ENCODE assay signal across 8 cellular contexts in the genomic region with DNA sequence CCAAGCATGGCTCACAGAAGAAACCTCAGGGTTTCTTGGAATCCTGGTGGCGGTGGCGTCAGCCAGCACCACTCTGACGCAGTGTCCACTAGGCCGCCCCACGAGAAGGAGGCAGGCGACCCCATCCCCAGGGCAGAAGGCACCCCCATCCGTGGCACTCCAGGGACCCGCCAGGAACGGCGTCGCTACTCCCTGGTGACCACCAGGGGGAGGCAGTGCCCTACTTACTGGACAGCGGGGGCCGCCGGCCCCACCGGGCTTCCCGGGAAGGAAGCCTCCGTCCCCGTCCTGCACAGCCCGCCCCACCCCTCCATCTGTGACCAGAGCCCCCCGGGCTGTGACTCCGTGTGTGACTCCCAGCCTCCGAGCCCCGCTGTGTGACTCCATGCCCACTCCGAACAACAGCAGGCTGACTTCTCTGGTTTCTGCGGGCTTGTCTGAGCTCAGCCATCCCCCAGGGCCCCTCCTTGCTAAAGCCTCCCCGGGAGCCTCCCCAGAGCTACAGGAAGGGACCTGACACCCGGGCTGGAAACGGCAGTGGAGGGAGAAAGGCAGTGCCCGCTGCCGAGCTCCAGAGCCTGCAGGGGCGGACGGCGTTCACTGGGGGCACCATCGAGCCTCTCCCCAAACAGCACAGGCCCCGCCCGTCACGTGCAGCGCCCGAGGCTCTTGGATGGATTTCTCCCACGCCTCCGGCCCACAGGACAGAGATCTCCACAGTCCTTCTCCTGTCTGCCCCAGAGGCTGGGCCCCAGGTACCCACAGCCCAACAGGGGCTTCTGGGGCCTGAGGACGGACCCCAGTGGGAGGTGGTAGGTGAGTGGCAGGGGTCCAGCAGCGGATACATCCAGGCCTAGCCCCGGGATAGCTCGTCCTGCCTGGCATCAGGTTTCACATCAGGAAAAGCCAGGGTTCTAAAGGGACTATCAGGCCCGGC. TPM values are rescaled to one million over a fixed set of nuclear protein-coding genes. Genes with fewer than 3 reads are reported as not detected.
DNase-seq lines count a peak whose midpoint lies in the region; ATAC-seq and TF ChIP-seq lines count a peak whose summit lies in the region.

No MANE protein-coding gene starts in this region.

- no peaks in the 10 kb centered on the region for H3K36me3 ChIP-seq in BE2C

- peak overlapping the region; percentile 84 for H3K4me3 Mint-ChIP-seq in natural killer cell treated with Interleukin-12 subunit alpha and Interleukin-12 subunit beta and Interleukin-15 and Interleukin-18, amount 100 ng/mL, for 72 hours
- H3K4me3 Mint-ChIP-seq in stimulated activated memory B cell treated with anti-CD40 and anti-IgM and Interleukin-4, amounts not matched to agents 10 μg/mL and 1 μg/mL and 100 μg/mL, for 72 hours: peak overlapping the region; percentile 88

- no peaks in the 10 kb centered on the region for H3K27me3 ChIP-seq in BE2C

- no peaks in the 10 kb centered on the region for H3K4me1 ChIP-seq in BE2C

- H3K4me1 Mint-ChIP-seq in natural killer cell treated with Interleukin-12 subunit alpha and Interleukin-12 subunit beta and Interleukin-15 and Interleukin-18, amount 100 ng/mL, for 72 hours (ENCODE audit: low read depth in 2 of 2): peaks cover 5 to 7% of the 10 kb centered on the region in 2 donors
- H3K4me1 Mint-ChIP-seq in stimulated activated memory B cell treated with anti-CD40 and anti-IgM and Interleukin-4, amounts not matched to agents 10 μg/mL and 1 μg/mL and 100 μg/mL, for 72 hours: peaks cover 14% of the 10 kb centered on the region

- no peaks in the 10 kb centered on the region for H3K36me3 Mint-ChIP-seq in natural killer cell treated with Interleukin-12 subunit alpha and Interleukin-12 subunit beta and Interleukin-15 and Interleukin-18, amount 100 ng/mL, for 72 hours
- peaks cover 7% of the 10 kb centered on the region for H3K36me3 Mint-ChIP-seq in stimulated activated memory B cell treated with anti-CD40 and anti-IgM and Interleukin-4, amounts not matched to agents 10 μg/mL and 1 μg/mL and 100 μg/mL, for 72 hours

- H3K4me3 ChIP-seq in BE2C (ENCODE audit: low read depth, low read length): peak overlapping the region; percentile 59
- peak overlapping the region; percentile 70 for H3K4me3 ChIP-seq in fibroblast of the aortic adventitia (ENCODE audit: low read depth, low read length)

- ATAC-seq in GM21360 (IDR thresholded peaks at IDR 0.05; ENCODE audit: unreplicated experiment): peak; percentile 52
- peak; percentile 83 to 92 for ATAC-seq in natural killer cell treated with Interleukin-12 subunit alpha and Interleukin-12 subunit beta and Interleukin-15 and Interleukin-18, amount 100 ng/mL, for 72 hours
- ATAC-seq in stimulated activated memory B cell treated with anti-CD40 and anti-IgM and Interleukin-4, amounts not matched to agents 10 μg/mL and 1 μg/mL and 100 μg/mL, for 72 hours: peak; percentile 91

- H3K9me3 Mint-ChIP-seq in natural killer cell treated with Interleukin-12 subunit alpha and Interleukin-12 subunit beta and Interleukin-15 and Interleukin-18, amount 100 ng/mL, for 72 hours: no peaks in the 10 kb centered on the region
- H3K9me3 Mint-ChIP-seq in stimulated activated memory B cell treated with anti-CD40 and anti-IgM and Interleukin-4, amounts not matched to agents 10 μg/mL and 1 μg/mL and 100 μg/mL, for 72 hours: peaks cover 3% of the 10 kb centered on the region

- TF ChIP-seq CTCF in BE2C (IDR thresholded peaks at IDR 0.05; ENCODE audit: low read depth, low read length): peak; percentile 56
- peak; percentile 87 for TF ChIP-seq CTCF in fibroblast of the aortic adventitia (IDR thresholded peaks at IDR 0.05; ENCODE audit: insufficient read depth, low read length)

- peak overlapping the region; percentile 25 to 28 for H3K27ac Mint-ChIP-seq in natural killer cell treated with Interleukin-12 subunit alpha and Interleukin-12 subunit beta and Interleukin-15 and Interleukin-18, amount 100 ng/mL, for 72 hours
- peak overlapping the region; percentile 79 for H3K27ac Mint-ChIP-seq in stimulated activated memory B cell treated with anti-CD40 and anti-IgM and Interleukin-4, amounts not matched to agents 10 μg/mL and 1 μg/mL and 100 μg/mL, for 72 hours

- peaks cover 0 to 3% of the 10 kb centered on the region in 2 donors for H3K27me3 Mint-ChIP-seq in natural killer cell treated with Interleukin-12 subunit alpha and Interleukin-12 subunit beta and Interleukin-15 and Interleukin-18, amount 100 ng/mL, for 72 hours
- H3K27me3 Mint-ChIP-seq in stimulated activated memory B cell treated with anti-CD40 and anti-IgM and Interleukin-4, amounts not matched to agents 10 μg/mL and 1 μg/mL and 100 μg/mL, for 72 hours: peaks cover 24% of the 10 kb centered on the region

- DNase-seq in BE2C: peak; percentile 86
- DNase-seq in M059J (ENCODE audit: low read depth): peak; percentile 96
- peak; percentile 85 to 88 for DNase-seq in SHP77 (lab: John Stamatoyannopoulos, UW)
- DNase-seq in activated effector memory CD4-positive, alpha-beta T cell treated with Interleukin-2 at 50 U/mL for 16 hours: peak; percentile 55
- peak; percentile 93 for DNase-seq in fibroblast of the aortic adventitia (ENCODE audit: low read depth)
- DNase-seq in natural killer cell treated with Interleukin-12 subunit alpha and Interleukin-12 subunit beta and Interleukin-15 and Interleukin-18, amount 100 ng/mL, for 72 hours (ENCODE audit: low spot score): peak; percentile 81

- no peaks in the 10 kb centered on the region for H3K9me3 ChIP-seq in BE2C

RNA-seq across cellular contexts. Expression of a gene that starts 21.1 kb away (rescaled TPM):
- 0.85 TPM for polyA plus RNA-seq in BE2C (2012; ENCODE audit: insufficient read depth, insufficient read length, low read depth)
- total RNA-seq in M059J (2014; rRNA removed; shearing (Covaris generic)): 0.59 and 0.86 TPM in 2 replicates
- 0.27 and 3.0 TPM in 2 replicates for total RNA-seq in fibroblast of the aortic adventitia (ENCODE audit: low replicate concordance)
- total RNA-seq in natural killer cell treated with Interleukin-12 subunit alpha and Interleukin-12 subunit beta and Interleukin-15 and Interleukin-18, amount 100 ng/mL, for 72 hours: not detected

RNA-seq across cellular contexts. Expression of a gene that starts 35.5 kb away (rescaled TPM):
- polyA plus RNA-seq in BE2C (2012; ENCODE audit: insufficient read depth, insufficient read length, low read depth): 236 TPM
- 582 and 590 TPM in 2 replicates for total RNA-seq in M059J (2014; rRNA removed; shearing (Covaris generic))
- total RNA-seq in fibroblast of the aortic adventitia (ENCODE audit: low replicate concordance): 54.0 and 183 TPM in 2 replicates
- total RNA-seq in natural killer cell treated with Interleukin-12 subunit alpha and Interleukin-12 subunit beta and Interleukin-15 and Interleukin-18, amount 100 ng/mL, for 72 hours: 100 to 1,000 TPM; 176 to 227 TPM

RNA-seq across cellular contexts. Expression of a gene that starts 35.8 kb away (rescaled TPM):
- 0.54 TPM for polyA plus RNA-seq in BE2C (2012; ENCODE audit: insufficient read depth, insufficient read length, low read depth)
- total RNA-seq in M059J (2014; rRNA removed; shearing (Covaris generic)): 1.1 and 2.1 TPM in 2 replicates
- total RNA-seq in fibroblast of the aortic adventitia (ENCODE audit: low replicate concordance): 1.6 and 3.2 TPM in 2 replicates
- under 1 TPM; 0.14 to 0.19 TPM for total RNA-seq in natural killer cell treated with Interleukin-12 subunit alpha and Interleukin-12 subunit beta and Interleukin-15 and Interleukin-18, amount 100 ng/mL, for 72 hours

Comparison
In these comparisons a context has a peak if more than half of its experiments do, and no peak if none do; other contexts are left out.
1. Peak in every context shown above with its lines: DNase-seq, ATAC-seq and H3K4me3 ChIP-seq.